Comparison of ENCODE assay signal across 8 cellular contexts in the genomic region with DNA sequence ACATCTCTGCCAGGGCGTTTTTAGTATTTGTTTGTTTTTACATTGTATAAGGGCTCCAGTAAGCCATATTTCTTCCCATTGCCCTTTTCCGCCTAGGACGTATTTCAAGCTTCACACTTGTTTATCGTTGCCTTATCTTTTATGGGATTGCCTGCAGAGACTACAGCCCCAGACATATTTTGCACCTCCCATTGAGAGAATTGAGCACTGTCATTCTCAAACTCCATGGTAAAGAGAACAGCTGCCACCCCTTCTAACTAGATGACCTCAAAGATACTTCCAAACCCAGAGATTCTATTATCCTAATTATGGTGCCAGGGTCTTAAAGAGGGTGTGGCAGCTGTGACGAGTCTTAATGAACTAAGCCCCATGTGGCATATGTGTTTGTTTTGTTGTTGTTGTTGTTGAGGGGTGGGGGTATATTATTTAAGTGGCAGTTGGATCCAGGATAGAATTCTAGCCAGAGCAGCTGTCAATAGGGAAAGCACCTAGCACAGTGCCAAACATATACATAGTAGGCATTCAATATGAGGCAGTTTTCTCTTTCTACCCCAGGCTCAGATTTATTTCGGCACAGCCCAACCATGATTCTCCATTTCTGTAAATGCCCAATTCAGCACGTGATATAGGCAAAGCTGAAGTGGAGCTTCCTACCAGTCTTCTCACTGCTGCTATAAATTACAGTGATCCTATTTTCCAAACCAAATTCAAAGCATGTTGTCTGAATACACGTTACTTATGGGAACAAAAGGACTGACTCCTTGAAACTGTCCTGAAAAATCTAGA. TPM values are rescaled to one million over a fixed set of nuclear protein-coding genes. Genes with fewer than 3 reads are reported as not detected.
A peak's percentile ranks its signal among the peaks of the same experiment; 100 is the strongest.
DNase-seq lines count a peak whose midpoint lies in the region; ATAC-seq and TF ChIP-seq lines count a peak whose summit lies in the region.

No MANE protein-coding gene starts in this region.

- H3K36me3 ChIP-seq in heart left ventricle (peaks cover 0 to 29% (median 22%) of the 10 kb centered on the region in 9 donors), uterus (no peaks in the 10 kb centered on the region)

- TF ChIP-seq CTCF in heart left ventricle (IDR thresholded peaks at IDR 0.05), result no peak
- TF ChIP-seq CTCF in astrocyte of the spinal cord (IDR thresholded peaks at IDR 0.05; ENCODE audit: low read depth, low read length), result no peak
- TF ChIP-seq CTCF in mesothelial cell of epicardium (IDR thresholded peaks at IDR 0.05; ENCODE audit: unreplicated experiment), result no peak
- no peak for TF ChIP-seq CTCF in uterus (IDR thresholded peaks at IDR 0.05)

- peak overlapping the region; percentile 99 for H3K27ac Mint-ChIP-seq in mesothelial cell of epicardium

- peaks cover 24% of the 10 kb centered on the region for H3K4me1 Mint-ChIP-seq in mesothelial cell of epicardium

- TF ChIP-seq POLR2A in heart left ventricle (IDR thresholded peaks at IDR 0.05) (no peak), uterus (IDR thresholded peaks at IDR 0.05) (no peak)

- peak overlapping the region; percentile 63 to 84 (median 78) for H3K4me3 ChIP-seq in heart left ventricle
- peak overlapping the region; percentile 91 for H3K4me3 ChIP-seq in astrocyte of the spinal cord (ENCODE audit: low read depth, low read length)
- H3K4me3 ChIP-seq in uterus, result peak overlapping the region; percentile 79 to 98

- no peaks in the 10 kb centered on the region for H3K27me3 Mint-ChIP-seq in mesothelial cell of epicardium (ENCODE audit: low read depth)

- no peaks in the 10 kb centered on the region for H3K9me3 Mint-ChIP-seq in mesothelial cell of epicardium

- H3K27me3 ChIP-seq in heart left ventricle (no peaks in the 10 kb centered on the region), uterus (no peaks in the 10 kb centered on the region)

- H3K27ac ChIP-seq in heart left ventricle (peak overlapping the region in 10 of 12 donors; percentile 48 to 88 (median 80)), uterus (peak overlapping the region; percentile 87 to 88)

- H3K4me1 ChIP-seq in heart left ventricle (peaks cover 0 to 27% (median 21%) of the 10 kb centered on the region in 12 donors), uterus (no peaks in the 10 kb centered on the region)

- ATAC-seq in heart left ventricle, result no peak
- no peak for ATAC-seq in left cardiac atrium
- no peak for ATAC-seq in GM21576 (IDR thresholded peaks at IDR 0.05; ENCODE audit: unreplicated experiment)
- ATAC-seq in GM21737 (IDR thresholded peaks at IDR 0.05; ENCODE audit: unreplicated experiment), result no peak

- in situ Hi-C loops in astrocyte of the spinal cord (cut with HindIII; ENCODE audit: low sequenced_read_pairs), result no loop called here

- 66 to 69% (median 68%) methylated on average over 8 of the region's 8 CpGs for WGBS in heart left ventricle, 4 donors

- no peaks in the 10 kb centered on the region for H3K9me3 ChIP-seq in heart left ventricle
- no peaks in the 10 kb centered on the region for H3K9me3 ChIP-seq in uterus

- intact Hi-C loops in heart left ventricle (cut with DNase I), result loop anchor here in 6 of 10 donors (1.0 to 2.0 kb wide), 3 partner anchors 15 to 17 kb away; no protein-coding TSS in a partner anchor
- intact Hi-C loops in left cardiac atrium (cut with DNase I), result loop anchor here in 1 of 2 donors (1.0 kb wide), 1 partner anchor 16 kb away; no protein-coding TSS in a partner anchor
- intact Hi-C loops in uterus (cut with DNase I; ENCODE audit: low total_unique reads), result no loop called here

- peaks cover 14% of the 10 kb centered on the region for H3K36me3 Mint-ChIP-seq in mesothelial cell of epicardium

- H3K4me3 Mint-ChIP-seq in mesothelial cell of epicardium, result peak overlapping the region; percentile 99

- DNase-seq in heart left ventricle (no peak), left cardiac atrium (no peak), astrocyte of the spinal cord (ENCODE audit: low read depth, low spot score) (no peak), mesothelial cell of epicardium (ENCODE audit: low spot score in 2 of 2, unreplicated experiment in 2 of 2) (no peak), uterus (no peak)
- no peak for DNase-seq in stimulated activated CD8-positive, alpha-beta memory T cell treated with anti-CD3 and anti-CD28 coated beads, Interleukin-4, amount 100 ng/mL, for 48 hours

RNA-seq across cellular contexts. Expression of a gene that starts 0.9 kb away (rescaled TPM):
- total RNA-seq in heart left ventricle (10 to 100 TPM; 22.7 to 34.4 (median 27.8) TPM), left cardiac atrium (10 to 100 TPM; 30.1 to 33.5 TPM), mesothelial cell of epicardium (103 to 112 TPM (median 108 TPM) in 3 replicates), uterus (100 to 1,000 TPM in 1 of 4 donors, 10 to 100 TPM in 3; 30.2 to 150 (median 51.4) TPM)
- polyA plus RNA-seq in heart left ventricle, result 10 to 100 TPM in 1 of 2 donors, 1 to 10 TPM in 1; 7.4 to 18.9 TPM

RNA-seq across cellular contexts. Expression of a gene that starts 23.5 kb away (rescaled TPM):
- total RNA-seq in heart left ventricle (100 to 1,000 TPM in 1 of 9 donors, 10 to 100 TPM in 8; 24.3 to 146 (median 37.8) TPM), left cardiac atrium (10 to 100 TPM; 23.8 to 24.5 TPM), mesothelial cell of epicardium (13.7 to 13.9 TPM (median 13.7 TPM) in 3 replicates), uterus (10 to 100 TPM in 3 of 4 donors, 1 to 10 TPM in 1; 5.9 to 27.6 (median 12.8) TPM)
- polyA plus RNA-seq in heart left ventricle, result 10 to 100 TPM in 1 of 2 donors, 1 to 10 TPM in 1; 6.0 to 21.0 TPM
